8 cellular contexts compared by ENCODE assay signal in the genomic region with DNA sequence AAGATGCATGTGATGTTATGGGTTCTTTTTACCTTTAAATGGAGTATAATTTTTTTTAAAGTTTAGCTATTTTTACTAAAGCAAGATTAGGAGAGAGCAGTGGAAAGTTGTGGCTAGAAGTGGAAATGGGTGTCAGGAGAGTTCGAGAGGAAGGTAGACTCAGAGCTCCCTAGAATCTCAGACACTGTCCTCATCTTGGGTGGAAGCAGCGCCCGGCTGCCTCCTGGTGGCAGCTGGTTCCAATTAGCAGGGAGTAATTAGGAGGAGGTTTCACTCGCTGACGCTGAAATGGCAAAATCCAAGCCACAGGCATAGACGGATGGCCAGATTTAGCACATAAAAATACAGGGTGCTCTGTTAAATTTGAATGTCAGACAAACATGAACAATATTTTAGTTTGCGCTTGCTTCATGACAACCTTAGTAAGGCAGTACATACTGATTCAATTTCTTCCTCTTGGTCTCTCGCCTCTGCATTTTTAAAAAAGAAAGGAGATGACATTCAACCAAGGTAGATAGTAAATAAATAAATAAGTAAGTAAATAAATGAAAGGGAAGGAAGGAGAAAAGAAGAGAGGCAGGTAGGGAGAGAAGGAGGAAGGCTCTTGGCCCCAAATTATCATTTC. TPM values are rescaled to one million over a fixed set of nuclear protein-coding genes. Genes with fewer than 3 reads are reported as not detected.
DNase-seq lines count a peak whose midpoint lies in the region; ATAC-seq and TF ChIP-seq lines count a peak whose summit lies in the region.

No MANE protein-coding gene starts in this region.

- H3K4me3 Mint-ChIP-seq in activated CD8-positive, alpha-beta memory T cell treated with anti-CD3 and anti-CD28 coated beads, Interleukin-2, amount 10 ng/mL, durations not matched to agents 7 days and 5 days, result no peak overlapping the region

- TF ChIP-seq CTCF in Peyer's patch (IDR thresholded peaks at IDR 0.05), result peak in 4 of 6 experiments; percentile 43 to 79 (median 74)
- TF ChIP-seq CTCF in astrocyte of the spinal cord (IDR thresholded peaks at IDR 0.05; ENCODE audit: low read depth, low read length), result peak; percentile 83

- DNase-seq in activated CD8-positive, alpha-beta memory T cell treated with anti-CD3 and anti-CD28 coated beads, Interleukin-2, amount 50 U/mL, for 48 hours, result peak; percentile 63
- DNase-seq in activated CD8-positive, alpha-beta memory T cell treated with anti-CD3 and anti-CD28 coated beads, Interleukin-2, amount 10 ng/mL, durations not matched to agents 7 days and 5 days, result no peak
- DNase-seq in HT-29 (ENCODE audit: low spot score) (peak; percentile 78), Peyer's patch (peak; percentile 35 to 80 (median 75)), astrocyte of the spinal cord (ENCODE audit: low read depth, low spot score) (peak; percentile 67), iPS DF 6.9 (ENCODE audit: low read depth, low spot score) (peak; percentile 50)

- CTCF ChIA-PET in activated CD8-positive, alpha-beta memory T cell treated with anti-CD3 and anti-CD28 coated beads, Interleukin-2, amount 10 ng/mL, durations not matched to agents 7 days and 5 days (lab: Charles Lee), result interaction anchor here (0.8 to 1.4 kb wide), 6 partner anchors 9 to 303 kb away, joined by 3 to 6 read pairs (median 4); no protein-coding TSS in a partner anchor

- H3K4me1 ChIP-seq in Peyer's patch, result peaks cover 0 to 6% (median 0%) of the 10 kb centered on the region in 4 donors
- no peaks in the 10 kb centered on the region for H3K4me1 ChIP-seq in iPS DF 6.9 (ENCODE audit: control insufficient read depth, insufficient read depth, low read length)
- peaks cover 0 to 4% (median 3%) of the 10 kb centered on the region in 3 donors for H3K4me1 ChIP-seq in skeletal muscle tissue (ENCODE audit: control insufficient read depth in 3 of 3, insufficient read depth in 3 of 3, low read length in 3 of 3)

- no peaks in the 10 kb centered on the region for H3K9me3 ChIP-seq in Peyer's patch
- H3K9me3 ChIP-seq in iPS DF 6.9 (ENCODE audit: control insufficient read depth, insufficient read depth, low read length), result no peaks in the 10 kb centered on the region
- H3K9me3 ChIP-seq in skeletal muscle tissue (ENCODE audit: control insufficient read depth in 3 of 3, low read length in 3 of 3), result no peaks in the 10 kb centered on the region

- no peak for TF ChIP-seq POLR2A in Peyer's patch (IDR thresholded peaks at IDR 0.05)

- H3K9ac ChIP-seq in skeletal muscle tissue (ENCODE audit: low read depth in 1 of 3, low read length in 3 of 3), result peak overlapping the region; percentile 1 to 62 (median 19)

- H3K27me3 ChIP-seq in Peyer's patch, result no peaks in the 10 kb centered on the region
- no peaks in the 10 kb centered on the region for H3K27me3 ChIP-seq in iPS DF 6.9 (ENCODE audit: control insufficient read depth, insufficient read depth, low read length)
- H3K27me3 ChIP-seq in skeletal muscle tissue (ENCODE audit: control insufficient read depth in 3 of 3, insufficient read depth in 3 of 3, low read length in 3 of 3), result peaks cover 0 to 6% (median 0%) of the 10 kb centered on the region in 3 donors

- peaks cover 53% of the 10 kb centered on the region for H3K27me3 Mint-ChIP-seq in activated CD8-positive, alpha-beta memory T cell treated with anti-CD3 and anti-CD28 coated beads, Interleukin-2, amount 10 ng/mL, durations not matched to agents 7 days and 5 days

- H3K27ac ChIP-seq in Peyer's patch (no peak overlapping the region), iPS DF 6.9 (ENCODE audit: low read length) (no peak overlapping the region), skeletal muscle tissue (ENCODE audit: low read depth, low read length) (no peak overlapping the region)

- no peaks in the 10 kb centered on the region for H3K36me3 Mint-ChIP-seq in activated CD8-positive, alpha-beta memory T cell treated with anti-CD3 and anti-CD28 coated beads, Interleukin-2, amount 10 ng/mL, durations not matched to agents 7 days and 5 days

- no peak for ATAC-seq in activated CD8-positive, alpha-beta memory T cell treated with anti-CD3 and anti-CD28 coated beads, Interleukin-2, amount 10 ng/mL, durations not matched to agents 7 days and 5 days
- no peak for ATAC-seq in HG02973 (IDR thresholded peaks at IDR 0.05; ENCODE audit: unreplicated experiment)

- H3K9me3 Mint-ChIP-seq in activated CD8-positive, alpha-beta memory T cell treated with anti-CD3 and anti-CD28 coated beads, Interleukin-2, amount 10 ng/mL, durations not matched to agents 7 days and 5 days (ENCODE audit: low read depth), result no peaks in the 10 kb centered on the region

- no peaks in the 10 kb centered on the region for H3K36me3 ChIP-seq in Peyer's patch
- no peaks in the 10 kb centered on the region for H3K36me3 ChIP-seq in iPS DF 6.9 (ENCODE audit: control insufficient read depth, insufficient read depth, low read length)
- no peaks in the 10 kb centered on the region for H3K36me3 ChIP-seq in skeletal muscle tissue (ENCODE audit: control insufficient read depth in 3 of 3, insufficient read depth in 3 of 3, low read length in 3 of 3)

- H3K4me1 Mint-ChIP-seq in activated CD8-positive, alpha-beta memory T cell treated with anti-CD3 and anti-CD28 coated beads, Interleukin-2, amount 10 ng/mL, durations not matched to agents 7 days and 5 days, result no peaks in the 10 kb centered on the region

- H3K27ac Mint-ChIP-seq in activated CD8-positive, alpha-beta memory T cell treated with anti-CD3 and anti-CD28 coated beads, Interleukin-2, amount 10 ng/mL, durations not matched to agents 7 days and 5 days, result no peak overlapping the region

- no CpG with 5 or more reads among the region's 8 CpGs for WGBS in iPS DF 6.9 (ENCODE audit: insufficient coverage, insufficient read length)

- H3K4me3 ChIP-seq in Peyer's patch, result no peak overlapping the region
- no peak overlapping the region for H3K4me3 ChIP-seq in astrocyte of the spinal cord (ENCODE audit: low read depth, low read length)
- H3K4me3 ChIP-seq in iPS DF 6.9 (ENCODE audit: low read length), result no peak overlapping the region
- H3K4me3 ChIP-seq in skeletal muscle tissue (ENCODE audit: low read length in 3 of 3), result no peak overlapping the region

- in situ Hi-C loops in astrocyte of the spinal cord (cut with HindIII; ENCODE audit: low sequenced_read_pairs), result no loop called here

RNA-seq across cellular contexts. Expression of a gene that starts 58.5 kb away (rescaled TPM):
- not detected for total RNA-seq in activated CD8-positive, alpha-beta memory T cell treated with anti-CD3 and anti-CD28 coated beads, Interleukin-2, amount 10 ng/mL, durations not matched to agents 7 days and 5 days
- not detected in 2 replicates for total RNA-seq in HT-29 (2014; rRNA removed; shearing (Covaris generic))
- total RNA-seq in Peyer's patch, result 1 to 10 TPM in 2 of 4 donors, not detected in 2; 1.1 to 1.9 TPM
- 9.4 TPM for total RNA-seq in skeletal muscle tissue
